Comparison of ENCODE assay signal across 8 cellular contexts in genomic region chr3:10292505-10293419, GRCh38. TPM values are rescaled to one million over a fixed set of nuclear protein-coding genes. Genes with fewer than 3 reads are reported as not detected.
DNase-seq lines count a peak whose midpoint lies in the region; ATAC-seq, FAIRE-seq and TF ChIP-seq lines count a peak whose summit lies in the region.

Gene GHRL (minus strand): TSS chr3:10292947. CDS start chr3:10290180, 2,767 bp downstream.

- intact Hi-C loops in K562 (cut with micrococcal nuclease): no loop called here
- intact Hi-C loops in testis (cut with DNase I; ENCODE audit: low total_unique reads): no loop called here

- TSS peak; percentile 29 for BruUV-seq in K562 (replicated peaks; lab: Mats Ljungman, UMichigan)

- H3K9me1 ChIP-seq in K562 (ENCODE audit: control insufficient read depth, insufficient read depth, low read length): no peaks in the 10 kb centered on the region

- no peaks in the 10 kb centered on the region for H3K79me2 ChIP-seq in K562 (ENCODE audit: control insufficient read depth, insufficient read depth, low read length)

- TF ChIP-seq POLR2A in GM19099 (IDR thresholded peaks at IDR 0.05; ENCODE audit: extremely low read depth, insufficient read length, low read depth) (peak; percentile 74), K562 (conservative IDR thresholded peaks at IDR 0.05) (no peak), upper lobe of left lung (IDR thresholded peaks at IDR 0.05) (no peak), testis (IDR thresholded peaks at IDR 0.05) (no peak)

- peaks cover 0 to 16% (median 9%) of the 10 kb centered on the region in 11 experiments; a peak in 17 of 22 replicates for H3K9me3 ChIP-seq in BLaER1 treated with 17β-estradiol and CSF1 and Interleukin-3, amounts not matched to agents 10 nM and 100 nM (replicated peaks in 1 of 11)
- no peaks in the 10 kb centered on the region for H3K9me3 ChIP-seq in K562 (replicated peaks; ENCODE audit: control insufficient read depth, insufficient read depth, low read depth, low read length)
- H3K9me3 ChIP-seq in upper lobe of left lung: no peaks in the 10 kb centered on the region
- H3K9me3 ChIP-seq in testis: no peaks in the 10 kb centered on the region

- no peaks in the 10 kb centered on the region for H3K27me3 ChIP-seq in BLaER1 treated with 17β-estradiol and CSF1 and Interleukin-3, amounts not matched to agents 10 nM and 100 nM
- H3K27me3 ChIP-seq in K562 (ENCODE audit: control insufficient read depth in 2 of 2, insufficient read depth in 2 of 2, low read length in 2 of 2) (no peaks in the 10 kb centered on the region), upper lobe of left lung (no peaks in the 10 kb centered on the region), testis (no peaks in the 10 kb centered on the region)

- TF ChIP-seq EP300 in K562 (IDR thresholded peaks at IDR 0.05; ENCODE audit: low read length) (peak; percentile 29; the same call in 1 of the 2 replicates), upper lobe of left lung (IDR thresholded peaks at IDR 0.05) (no peak)

- CTCF ChIA-PET in K562 (lab: Yijun Ruan, JAX; ENCODE audit: low intra/inter-chr PET ratio): no interaction called here

- ATAC-seq in HG03175 (IDR thresholded peaks at IDR 0.05; ENCODE audit: unreplicated experiment) (peak; percentile 76), K562 (peak; percentile 76), upper lobe of left lung (ENCODE audit: low FRiP score in 2 of 2) (peak in 1 of 2 donors; percentile 48)

- 31% methylated on average over 12 of the region's 12 CpGs for WGBS in K562 (ENCODE audit: insufficient coverage, low coverage, missing lambda C conversion rate)
- 39 to 40% methylated on average over 12 of the region's 12 CpGs for WGBS in upper lobe of left lung, 2 donors
- 74 to 75% methylated on average over 12 of the region's 12 CpGs for WGBS in testis, 2 donors

- peak within 1 kb of the TSS in 9 of 10 experiments; percentile 24 to 65 (median 50); a peak in 18 of 20 replicates for H3K4me3 ChIP-seq in BLaER1 treated with 17β-estradiol and CSF1 and Interleukin-3, amounts not matched to agents 10 nM and 100 nM
- H3K4me3 ChIP-seq in K562 (no peak within 1 kb of the TSS), upper lobe of left lung (peak within 1 kb of the TSS in 1 of 4 donors; percentile 5), testis (no peak within 1 kb of the TSS)

- TF ChIP-seq CTCF in K562 (IDR thresholded peaks at IDR 0.05 in 2 of 3, conservative IDR thresholded peaks at IDR 0.05 in 1 of 3; ENCODE audit: insufficient read depth in 2 of 3, low read depth in 1 of 3, low read length in 3 of 3) (peak in 1 of 3 experiments; percentile 5; a peak in 1 of 6 replicates), upper lobe of left lung (IDR thresholded peaks at IDR 0.05) (no peak), testis (IDR thresholded peaks at IDR 0.05) (no peak)

- in situ Hi-C loops in K562 (cut with MboI): no loop called here

- peak within 1 kb of the TSS; percentile 39 to 84 (median 75); a peak in 21 of 22 replicates for H3K9ac ChIP-seq in BLaER1 treated with 17β-estradiol and CSF1 and Interleukin-3, amounts not matched to agents 10 nM and 100 nM
- peak within 1 kb of the TSS; percentile 21 to 77; a peak in 2 of 4 replicates for H3K9ac ChIP-seq in K562 (ENCODE audit: insufficient read depth in 1 of 2, low read depth in 2 of 2, low read length in 2 of 2)

- peak; percentile 51 to 65 (median 56) for DNase-seq in K562 (ENCODE audit: extremely low read depth in 1 of 4, low spot score in 3 of 4)
- DNase-seq in upper lobe of left lung: peak in 1 of 2 donors; percentile 59
- no peak for DNase-seq in testis
- no peak for DNase-seq in NCI-H1436 treated with DMSO at 0.1 percent for 48 hours (lab: John Stamatoyannopoulos, UW)
- no peak for DNase-seq in NCI-H1417 (lab: John Stamatoyannopoulos, UW)

- peaks cover 38 to 70% (median 57%) of the 10 kb centered on the region in 11 experiments for H3K36me3 ChIP-seq in BLaER1 treated with 17β-estradiol and CSF1 and Interleukin-3, amounts not matched to agents 10 nM and 100 nM
- peaks cover 27% of the 10 kb centered on the region; the same call in 1 of the 3 replicates for H3K36me3 ChIP-seq in K562 (ENCODE audit: control insufficient read depth, insufficient read depth, low read length)
- H3K36me3 ChIP-seq in upper lobe of left lung: peaks cover 0 to 28% (median 17%) of the 10 kb centered on the region in 4 donors
- H3K36me3 ChIP-seq in testis (ENCODE audit: low read depth, missing control alignments): no peaks in the 10 kb centered on the region

- peak; percentile 79 for FAIRE-seq in K562 (lab: Jason Lieb, UNC)

- peaks cover 0 to 6% (median 0%) of the 10 kb centered on the region in 11 experiments; a peak in 2 of 22 replicates for H4K20me1 ChIP-seq in BLaER1 treated with 17β-estradiol and CSF1 and Interleukin-3, amounts not matched to agents 10 nM and 100 nM
- no peaks in the 10 kb centered on the region for H4K20me1 ChIP-seq in K562 (replicated peaks; ENCODE audit: control insufficient read depth, insufficient read depth, low read length)

- peak within 1 kb of the TSS; percentile 24 to 94 (median 87); a peak in 21 of 22 replicates for H3K27ac ChIP-seq in BLaER1 treated with 17β-estradiol and CSF1 and Interleukin-3, amounts not matched to agents 10 nM and 100 nM
- H3K27ac ChIP-seq in K562 (ENCODE audit: extremely low read depth, low read depth, low read length) (peak within 1 kb of the TSS; percentile 68), upper lobe of left lung (peak within 1 kb of the TSS; percentile 11 to 70 (median 51)), testis (no peak within 1 kb of the TSS)

- peak within 1 kb of the TSS; percentile 82 to 98 (median 91) for H3K4me2 ChIP-seq in BLaER1 treated with 17β-estradiol and CSF1 and Interleukin-3, amounts not matched to agents 10 nM and 100 nM
- H3K4me2 ChIP-seq in K562 (ENCODE audit: insufficient read depth, low read length): peak within 1 kb of the TSS; percentile 62

- POLR2A ChIA-PET in K562 (lab: Yijun Ruan, JAX): interaction anchor here (0.6 to 5.3 kb wide), 13 partner anchors 9 to 686 kb away, joined by 3 to 49 read pairs (median 3); no protein-coding TSS in a partner anchor

- no peak for TF ChIP-seq RAD21 in K562 (CRISPR knock-in tag; conservative IDR thresholded peaks at IDR 0.05 in 1 of 2, IDR thresholded peaks at IDR 0.05 in 1 of 2)

- peak within 1 kb of the TSS; percentile 78 for H2AFZ ChIP-seq in K562 (ENCODE audit: low read depth, low read length)

- peaks cover 62 to 78% (median 73%) of the 10 kb centered on the region in 10 experiments for H3K4me1 ChIP-seq in BLaER1 treated with 17β-estradiol and CSF1 and Interleukin-3, amounts not matched to agents 10 nM and 100 nM
- peaks cover 7 to 23% of the 10 kb centered on the region in 2 experiments for H3K4me1 ChIP-seq in K562 (replicated peaks in 1 of 2; ENCODE audit: control insufficient read depth in 2 of 2, insufficient read depth in 2 of 2, low read length in 2 of 2)
- H3K4me1 ChIP-seq in upper lobe of left lung: peaks cover 0 to 12% (median 8%) of the 10 kb centered on the region in 4 donors
- no peaks in the 10 kb centered on the region for H3K4me1 ChIP-seq in testis

TF ChIP-seq in K562, 482 proteins besides CTCF, POLR2A, EP300 and RAD21 (continues in another document):
- TF ChIP-seq ZBTB26 (CRISPR knock-in tag; IDR thresholded peaks at IDR 0.05) (no peak), E2F6 (IDR thresholded peaks at IDR 0.05; ENCODE audit: borderline replicate concordance in 1 of 2, extremely low read depth in 1 of 2, insufficient read depth in 1 of 2, insufficient read length in 1 of 2, low read depth in 1 of 2, low read length in 1 of 2, poor library complexity in 1 of 2, severe bottlenecking in 1 of 2) (no peak), MAFF (IDR thresholded peaks at IDR 0.05; ENCODE audit: low read length) (peak; percentile 31; the same call in 1 of the 2 replicates), CTBP1 (IDR thresholded peaks at IDR 0.05; ENCODE audit: borderline replicate concordance) (peak; percentile 93), ZNF830 (CRISPR knock-in tag; IDR thresholded peaks at IDR 0.05) (no peak), NFXL1 (CRISPR knock-in tag; IDR thresholded peaks at IDR 0.05) (no peak)

RNA-seq across cellular contexts. Expression of gene GHRL, which starts in this region (rescaled TPM):
- total RNA-seq in K562 (2011; cell fraction: chromatin; rRNA removed; ENCODE audit: low replicate concordance): 1.2 and 1.5 TPM in 2 replicates
- total RNA-seq in K562 (2011; cell fraction: nucleolus; rRNA removed): 0.83 and 1.1 TPM in 2 replicates
- 0.84 and 1.6 TPM in 2 replicates for total RNA-seq in K562 (2011; cell fraction: nucleoplasm; rRNA removed)
- total RNA-seq in K562 (2014; rRNA removed): 0.45 TPM in 1 of 2 replicates, not detected in the other
- not detected in 2 replicates for total RNA-seq in K562 (2014; rRNA removed; fragmentation: Illumina TruSeq; extraction: Trizol)
- 0.60 TPM in 1 of 2 replicates, not detected in the other for total RNA-seq in K562 (2015; rRNA removed; fragmentation: Illumina TruSeq; extraction: Trizol)
- 0.29 and 0.34 TPM in 2 replicates for total RNA-seq in K562 (2021)
- polyA plus RNA-seq in K562 (2011; rRNA removed): 0.08 and 0.09 TPM in 2 replicates
- polyA plus RNA-seq in K562 (2011; cell fraction: cytosol; rRNA removed): 0.06 TPM in 1 of 2 replicates, not detected in the other
- 0.35 and 0.75 TPM in 2 replicates for polyA plus RNA-seq in K562 (2011; cell fraction: nucleus; rRNA removed)
- polyA plus RNA-seq in K562 (2012): 0.51 and 0.53 TPM in 2 replicates
- polyA plus RNA-seq in K562 (2014; fragmentation: Illumina TruSeq; extraction: Trizol): 0.15 TPM in 1 of 2 replicates, not detected in the other
- polyA plus RNA-seq in K562 (2014; fragmentation: Nextera tagmentation; extraction: Ambion mirVana): not detected
- polyA plus RNA-seq in K562 (2014; rRNA removed): 0.16 and 0.19 TPM in 2 replicates
- 0.21 TPM in 1 of 2 replicates, not detected in the other for polyA minus RNA-seq in K562 (2011; rRNA and poly(A)+ RNA removed)
- polyA minus RNA-seq in K562 (2011; cell fraction: cytosol; rRNA and poly(A)+ RNA removed): not detected in 2 replicates
- polyA minus RNA-seq in K562 (2011; cell fraction: nucleus; rRNA and poly(A)+ RNA removed): 0.22 TPM in 1 of 2 replicates, not detected in the other
- 10 to 100 TPM in 1 of 6 donors, 1 to 10 TPM in 5; 1.1 to 14.7 (median 1.8) TPM for total RNA-seq in upper lobe of left lung
- total RNA-seq in testis: under 1 TPM; 0.50 to 0.87 TPM
- polyA plus RNA-seq in testis (ENCODE audit: insufficient read depth, low read depth, low replicate concordance): 1.0 TPM

Comparison
In these comparisons a context has a peak if more than half of its experiments do, and no peak if none do; other contexts are left out.
1. H3K27ac ChIP-seq: peak in BLaER1 treated with 17β-estradiol and CSF1 and Interleukin-3, amounts not matched to agents 10 nM and 100 nM (11 of 11), K562 (single experiment) and upper lobe of left lung (4 of 4); none in testis (0 of 2).
2. H3K4me3 ChIP-seq: peak in BLaER1 treated with 17β-estradiol and CSF1 and Interleukin-3, amounts not matched to agents 10 nM and 100 nM (9 of 10); none in K562 (single experiment) and testis (0 of 2).
3. DNase-seq: peak in K562 (4 of 4); none in testis (single experiment), NCI-H1436 treated with DMSO at 0.1 percent for 48 hours (single experiment) and NCI-H1417 (0 of 3).